In genomic region chr2:45886229-45886663, GRCh38 we compare ENCODE assay signal across 16 cellular contexts.
DNase-seq lines count a peak whose midpoint lies in the region; TF ChIP-seq lines count a peak whose summit lies in the region.
"Had no signal": no experiment of that assay in that cellular context is flagged by ENCODE, and none has a peak within 500 bp of the region (broad histone marks: within the 10 kb centered on the region; RNA-seq: fewer than 3 reads in every experiment).

No MANE protein-coding gene starts in this region.

- 91% methylated on average over 3 of the region's 3 CpGs for WGBS in mammary epithelial cell (ENCODE audit: low coverage, missing lambda C conversion rate)
- WGBS in transverse colon (ENCODE audit: low coverage in 1 of 2), 2 donors, result 67 to 84% methylated on average over 2 to 3 of the region's 3 CpGs

- H3K4me1 Mint-ChIP-seq in MCF 10A (ENCODE audit: insufficient read depth, unreplicated experiment), result peaks cover 26% of the 10 kb centered on the region
- peaks cover 27% of the 10 kb centered on the region for H3K4me1 Mint-ChIP-seq in mesothelial cell of epicardium
- H3K4me1 Mint-ChIP-seq in osteocyte (ENCODE audit: unreplicated experiment), result peaks cover 17% of the 10 kb centered on the region

- no TSS peak for BruUV-seq in MCF 10A (replicated peaks; lab: Mats Ljungman, UMichigan)
- no TSS peak for BruUV-seq in mammary epithelial cell (replicated peaks; lab: Mats Ljungman, UMichigan)

- dilution Hi-C loops in mammary epithelial cell (cut with HindIII; ENCODE audit: low sequenced_read_pairs), result no loop called here

- CTCF ChIA-PET in MCF 10A (lab: Yijun Ruan, JAX) (interaction anchor here (0.6 kb wide), 1 partner anchor 51 kb away, joined by 4 read pairs; no protein-coding TSS in a partner anchor), mammary epithelial cell (lab: Charles Lee; ENCODE audit: low non-redundant PET) (no interaction called here)

- in situ Hi-C loops in mammary epithelial cell (cut with MboI; ENCODE audit: low sequenced_read_pairs in 2 of 2), result no loop called here
- in situ Hi-C loops in transverse colon (cut with MboI; ENCODE audit: low pct_ligation_motif_present in 1 of 4, low pct_unique_long_range_greater_than_20kb in 1 of 4, low sequenced_read_pairs in 3 of 4), result no loop called here

- H3K79me2 ChIP-seq in mammary epithelial cell (ENCODE audit: insufficient read depth, low read length), result no peaks in the 10 kb centered on the region

- H3K36me3 ChIP-seq in mammary epithelial cell (ENCODE audit: insufficient read depth, low read length), result no peaks in the 10 kb centered on the region
- H3K36me3 ChIP-seq in transverse colon, result no peaks in the 10 kb centered on the region
- H3K36me3 ChIP-seq: HAP-1, right lobe of liver had no signal

- no peak for DNase-seq in MCF 10A (ENCODE audit: unreplicated experiment)
- DNase-seq in mammary epithelial cell, result no peak
- peak; percentile 42 for DNase-seq in cerebellar cortex (ENCODE audit: low spot score)
- no peak for DNase-seq in mesothelial cell of epicardium (ENCODE audit: low spot score in 2 of 2, unreplicated experiment in 2 of 2)
- no peak for DNase-seq in transverse colon
- no peak for DNase-seq in osteocyte (ENCODE audit: extremely low spot score, unreplicated experiment)
- no peak for DNase-seq in nucleus accumbens (lab: John Stamatoyannopoulos, UW)
- DNase-seq in NCI-H2107 treated with DMSO at 0.1 percent for 48 hours (lab: John Stamatoyannopoulos, UW; ENCODE audit: unreplicated experiment), result no peak
- DNase-seq: activated effector memory CD4-positive, alpha-beta T cell treated with anti-CD3 and anti-CD28 coated beads, Interleukin-2, amount 50 U/mL, for 16 hours; GDM1; right lobe of liver; RPMI8226; stimulated activated CD4-positive, alpha-beta T cell treated with anti-CD3 and anti-CD28 coated beads, Interleukin-2, amount 100 ng/mL, for 48 hours; stimulated activated CD8-positive, alpha-beta memory T cell treated with anti-CD3 and anti-CD28 coated beads, Interleukin-4, amount 100 ng/mL, for 48 hours had no signal

- no peak for TF ChIP-seq EP300 in transverse colon (IDR thresholded peaks at IDR 0.05; ENCODE audit: low read depth)

- H4K20me1 ChIP-seq in mammary epithelial cell (ENCODE audit: insufficient read depth, low read length), result no peaks in the 10 kb centered on the region

- H3K9ac ChIP-seq in mammary epithelial cell (ENCODE audit: insufficient read depth, low read length), result no peak overlapping the region

- no peak overlapping the region for H3K4me2 ChIP-seq in mammary epithelial cell (ENCODE audit: insufficient read depth, low read depth, low read length)

- no peak overlapping the region for H3K4me3 ChIP-seq in mammary epithelial cell (replicated peaks in 1 of 3; ENCODE audit: insufficient read depth in 1 of 3, low read depth in 2 of 3, low read length in 3 of 3)
- H3K4me3 ChIP-seq in transverse colon, result no peak overlapping the region
- H3K4me3 ChIP-seq: HAP-1, right lobe of liver had no signal

- H3K27me3 Mint-ChIP-seq in MCF 10A (ENCODE audit: insufficient read depth, unreplicated experiment) (no peaks in the 10 kb centered on the region), mesothelial cell of epicardium (ENCODE audit: low read depth) (no peaks in the 10 kb centered on the region), osteocyte (ENCODE audit: unreplicated experiment) (no peaks in the 10 kb centered on the region)

- H3K36me3 Mint-ChIP-seq in MCF 10A (ENCODE audit: insufficient read depth, unreplicated experiment) (peaks cover 4% of the 10 kb centered on the region), mesothelial cell of epicardium (no peaks in the 10 kb centered on the region), osteocyte (ENCODE audit: unreplicated experiment) (no peaks in the 10 kb centered on the region)
- H3K36me3 Mint-ChIP-seq: natural killer cell treated with Interleukin-12 subunit alpha and Interleukin-12 subunit beta and Interleukin-15 and Interleukin-18, amount 100 ng/mL, for 72 hours had no signal

- no peak for TF ChIP-seq POLR2A in transverse colon (IDR thresholded peaks at IDR 0.05)

- peak overlapping the region; percentile 57 for H3K27ac Mint-ChIP-seq in MCF 10A (ENCODE audit: low read depth, unreplicated experiment)
- H3K27ac Mint-ChIP-seq in mesothelial cell of epicardium, result peak overlapping the region; percentile 37
- H3K27ac Mint-ChIP-seq in osteocyte (ENCODE audit: unreplicated experiment), result no peak overlapping the region
- H3K27ac Mint-ChIP-seq: natural killer cell treated with Interleukin-12 subunit alpha and Interleukin-12 subunit beta and Interleukin-15 and Interleukin-18, amount 100 ng/mL, for 72 hours had no signal

- H2AFZ ChIP-seq in mammary epithelial cell (ENCODE audit: low read depth, low read length), result no peak overlapping the region

- H3K9me3 ChIP-seq in mammary epithelial cell (replicated peaks; ENCODE audit: insufficient read depth, low read length), result no peaks in the 10 kb centered on the region
- H3K9me3 ChIP-seq in transverse colon, result no peaks in the 10 kb centered on the region
- H3K9me3 ChIP-seq: HAP-1, right lobe of liver had no signal

- H3K4me1 ChIP-seq in mammary epithelial cell (ENCODE audit: insufficient read depth, low read length) (no peaks in the 10 kb centered on the region), transverse colon (peaks cover 33 to 82% (median 48%) of the 10 kb centered on the region in 4 donors)
- H3K4me1 ChIP-seq: HAP-1 had no signal

- TF ChIP-seq CTCF in MCF 10A (IDR thresholded peaks at IDR 0.05; ENCODE audit: unreplicated experiment) (no peak), mammary epithelial cell (conservative IDR thresholded peaks at IDR 0.05 in 1 of 2, IDR thresholded peaks at IDR 0.05 in 1 of 2; ENCODE audit: extremely low read depth in 1 of 2, insufficient read depth in 1 of 2, low read depth in 1 of 2, low read length in 2 of 2) (no peak), mesothelial cell of epicardium (IDR thresholded peaks at IDR 0.05; ENCODE audit: unreplicated experiment) (no peak), transverse colon (IDR thresholded peaks at IDR 0.05) (no peak), osteocyte (IDR thresholded peaks at IDR 0.05) (no peak)

- POLR2A ChIA-PET in MCF 10A (lab: Yijun Ruan, JAX), result interaction anchor here (0.6 kb wide), 1 partner anchor 36 kb away, joined by 3 read pairs; no protein-coding TSS in a partner anchor

- H3K9me3 Mint-ChIP-seq in MCF 10A (ENCODE audit: unreplicated experiment) (no peaks in the 10 kb centered on the region), mesothelial cell of epicardium (no peaks in the 10 kb centered on the region), osteocyte (ENCODE audit: unreplicated experiment) (no peaks in the 10 kb centered on the region)
- H3K9me3 Mint-ChIP-seq: natural killer cell treated with Interleukin-12 subunit alpha and Interleukin-12 subunit beta and Interleukin-15 and Interleukin-18, amount 100 ng/mL, for 72 hours had no signal

- no peak overlapping the region for H3K4me3 Mint-ChIP-seq in MCF 10A (ENCODE audit: unreplicated experiment)
- H3K4me3 Mint-ChIP-seq in mesothelial cell of epicardium, result no peak overlapping the region
- H3K4me3 Mint-ChIP-seq in osteocyte (ENCODE audit: unreplicated experiment), result no peak overlapping the region
- H3K4me3 Mint-ChIP-seq: natural killer cell treated with Interleukin-12 subunit alpha and Interleukin-12 subunit beta and Interleukin-15 and Interleukin-18, amount 100 ng/mL, for 72 hours had no signal

- H3K27ac ChIP-seq in mammary epithelial cell (ENCODE audit: insufficient read depth, low read depth, low read length), result no peak overlapping the region
- peak overlapping the region; percentile 61 to 80 (median 69) for H3K27ac ChIP-seq in transverse colon
- H3K27ac ChIP-seq: right lobe of liver had no signal

- intact Hi-C loops in MCF 10A (cut with micrococcal nuclease) (no loop called here), mammary epithelial cell (cut with micrococcal nuclease) (no loop called here), transverse colon (cut with DNase I; ENCODE audit: low total_unique reads) (loop anchor here (10.0 kb wide), 2 partner anchors 49 to 61 kb away; no protein-coding TSS in a partner anchor)

- no peaks in the 10 kb centered on the region for H3K27me3 ChIP-seq in mammary epithelial cell (ENCODE audit: insufficient read depth, low read length)
- H3K27me3 ChIP-seq in transverse colon, result no peaks in the 10 kb centered on the region
- H3K27me3 ChIP-seq: right lobe of liver had no signal
